ENCODE assay signal across 21 cellular contexts in the genomic region with DNA sequence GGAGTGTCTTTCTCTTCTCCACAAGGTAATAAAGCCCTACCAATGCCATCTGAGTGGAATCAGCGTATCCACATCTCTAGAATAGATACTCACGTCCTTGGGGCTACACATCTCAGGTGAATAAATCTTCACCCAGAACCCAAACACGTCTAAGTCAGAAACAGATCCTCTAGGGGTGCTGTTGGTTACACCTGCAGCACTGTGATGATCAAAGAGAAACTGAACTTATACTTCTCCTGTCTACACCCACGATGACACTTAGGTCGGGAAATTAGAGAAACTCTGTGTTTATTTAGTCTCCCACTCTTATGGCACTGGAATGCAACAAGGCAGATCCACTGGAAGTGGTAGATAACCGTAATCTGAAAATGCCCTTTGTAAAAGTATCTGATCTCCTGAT. TPM values are rescaled to one million over a fixed set of nuclear protein-coding genes. Genes with fewer than 3 reads are reported as not detected.
DNase-seq lines count a peak whose midpoint lies in the region; ATAC-seq and TF ChIP-seq lines count a peak whose summit lies in the region.
"Had no signal": no experiment of that assay in that cellular context is flagged by ENCODE, and none has a peak within 500 bp of the region (broad histone marks: within the 10 kb centered on the region; RNA-seq: fewer than 3 reads in every experiment).

No MANE protein-coding gene starts in this region.

- H4K20me1 ChIP-seq in DOHH2 (ENCODE audit: control insufficient read depth, insufficient read depth, low read depth, low read length), result no peaks in the 10 kb centered on the region

- no peak overlapping the region for H3K4me3 Mint-ChIP-seq in activated CD4-positive, alpha-beta T cell treated with anti-CD3 and anti-CD28 coated beads, Interleukin-2, amount 10 ng/mL, durations not matched to agents 7 days and 5 days
- H3K4me3 Mint-ChIP-seq: activated B cell treated with CpG ODN at 0.5 μM for 24 hours; activated naive CD8-positive, alpha-beta T cell treated with anti-CD3 and anti-CD28 coated beads, Interleukin-2, amount 10 ng/mL, durations not matched to agents 7 days and 5 days; B cell; naive thymus-derived CD8-positive, alpha-beta T cell had no signal

- no peak overlapping the region for H3K27ac Mint-ChIP-seq in activated CD4-positive, alpha-beta T cell treated with anti-CD3 and anti-CD28 coated beads, Interleukin-2, amount 10 ng/mL, durations not matched to agents 7 days and 5 days
- H3K27ac Mint-ChIP-seq: activated B cell treated with CpG ODN at 0.5 μM for 24 hours; activated naive CD8-positive, alpha-beta T cell treated with anti-CD3 and anti-CD28 coated beads, Interleukin-2, amount 10 ng/mL, durations not matched to agents 7 days and 5 days; B cell; naive thymus-derived CD8-positive, alpha-beta T cell had no signal

- peak; percentile 14 for TF ChIP-seq CTCF in DOHH2 (IDR thresholded peaks at IDR 0.05; ENCODE audit: low read depth, low read length, poor library complexity, severe bottlenecking)

- H3K9me3 ChIP-seq in DOHH2 (ENCODE audit: control insufficient read depth, insufficient read depth, low read length), result no peaks in the 10 kb centered on the region
- H3K9me3 ChIP-seq: right atrium auricular region, SJCRH30 had no signal

- ATAC-seq in GM19351 (IDR thresholded peaks at IDR 0.05; ENCODE audit: unreplicated experiment) (peak; percentile 65), HG02938 (IDR thresholded peaks at IDR 0.05; ENCODE audit: unreplicated experiment) (no peak), GM21360 (IDR thresholded peaks at IDR 0.05; ENCODE audit: unreplicated experiment) (no peak)
- ATAC-seq: left ventricle myocardium superior; naive thymus-derived CD8-positive, alpha-beta T cell had no signal

- H3K27me3 ChIP-seq in DOHH2 (ENCODE audit: control insufficient read depth, low read length), result no peaks in the 10 kb centered on the region; the same call in 1 of the 2 replicates
- H3K27me3 ChIP-seq: right atrium auricular region, SJCRH30 had no signal

- H3F3A ChIP-seq in DOHH2 (ENCODE audit: control insufficient read depth, insufficient read depth), result no peaks in the 10 kb centered on the region

- no peaks in the 10 kb centered on the region for H3K9me3 Mint-ChIP-seq in activated CD4-positive, alpha-beta T cell treated with anti-CD3 and anti-CD28 coated beads, Interleukin-2, amount 10 ng/mL, durations not matched to agents 7 days and 5 days
- H3K9me3 Mint-ChIP-seq: activated B cell treated with CpG ODN at 0.5 μM for 24 hours; activated naive CD8-positive, alpha-beta T cell treated with anti-CD3 and anti-CD28 coated beads, Interleukin-2, amount 10 ng/mL, durations not matched to agents 7 days and 5 days; naive thymus-derived CD8-positive, alpha-beta T cell had no signal

- H3K4me1 ChIP-seq in DOHH2 (ENCODE audit: control insufficient read depth, low read length), result no peaks in the 10 kb centered on the region
- H3K4me1 ChIP-seq: right atrium auricular region, SJCRH30 had no signal

- no peaks in the 10 kb centered on the region for H3K9me2 ChIP-seq in DOHH2 (replicated peaks; ENCODE audit: control insufficient read depth, low read length)

- DNase-seq in OCI-M1 (lab: John Stamatoyannopoulos, UW) (peak; percentile 5), iPS-NIHi11 (ENCODE audit: low spot score) (peak; percentile 19), hypothalamus (lab: John Stamatoyannopoulos, UW) (no peak)
- DNase-seq in activated CD4-positive, alpha-beta T cell treated with anti-CD3 and anti-CD28 coated beads, Interleukin-2, amount 10 ng/mL, durations not matched to agents 7 days and 5 days, result no peak
- DNase-seq: activated B cell treated with CpG ODN at 0.5 μM for 24 hours; activated naive CD8-positive, alpha-beta T cell treated with anti-CD3 and anti-CD28 coated beads, Interleukin-2, amount 10 ng/mL, durations not matched to agents 7 days and 5 days; activated T-cell treated with anti-CD3 and anti-CD28 coated beads for 4 hours; DMS79; glutamatergic neuron; left ventricle myocardium superior; naive thymus-derived CD8-positive, alpha-beta T cell; NCI-H1092; NCI-H524; SJCRH30; stimulated activated CD4-positive, alpha-beta T cell treated with anti-CD3 and anti-CD28 coated beads, Interleukin-4, amount 100 ng/mL, for 1 hour had no signal

- CTCF ChIA-PET in activated CD4-positive, alpha-beta T cell treated with anti-CD3 and anti-CD28 coated beads, Interleukin-2, amount 10 ng/mL, durations not matched to agents 7 days and 5 days (lab: Charles Lee), result no interaction called here

- H3K4me3 ChIP-seq in DOHH2 (ENCODE audit: low read length), result no peak overlapping the region
- H3K4me3 ChIP-seq: right atrium auricular region, SJCRH30 had no signal

- H3K27me3 Mint-ChIP-seq in activated CD4-positive, alpha-beta T cell treated with anti-CD3 and anti-CD28 coated beads, Interleukin-2, amount 10 ng/mL, durations not matched to agents 7 days and 5 days, result peaks cover 30% of the 10 kb centered on the region

- no peaks in the 10 kb centered on the region for H3K4me1 Mint-ChIP-seq in activated CD4-positive, alpha-beta T cell treated with anti-CD3 and anti-CD28 coated beads, Interleukin-2, amount 10 ng/mL, durations not matched to agents 7 days and 5 days
- H3K4me1 Mint-ChIP-seq: activated naive CD8-positive, alpha-beta T cell treated with anti-CD3 and anti-CD28 coated beads, Interleukin-2, amount 10 ng/mL, durations not matched to agents 7 days and 5 days; naive thymus-derived CD8-positive, alpha-beta T cell had no signal

- H3K27ac ChIP-seq in DOHH2 (ENCODE audit: low read depth, low read length), result no peak overlapping the region
- H3K27ac ChIP-seq: right atrium auricular region, SJCRH30 had no signal

- POLR2A ChIA-PET in activated CD4-positive, alpha-beta T cell treated with anti-CD3 and anti-CD28 coated beads, Interleukin-2, amount 10 ng/mL, durations not matched to agents 7 days and 5 days (lab: Charles Lee), result no interaction called here

- H3K4me2 ChIP-seq in DOHH2 (ENCODE audit: low read length), result no peak overlapping the region

- H3K36me3 Mint-ChIP-seq in activated CD4-positive, alpha-beta T cell treated with anti-CD3 and anti-CD28 coated beads, Interleukin-2, amount 10 ng/mL, durations not matched to agents 7 days and 5 days (ENCODE audit: low read depth), result no peaks in the 10 kb centered on the region
- H3K36me3 Mint-ChIP-seq: activated naive CD8-positive, alpha-beta T cell treated with anti-CD3 and anti-CD28 coated beads, Interleukin-2, amount 10 ng/mL, durations not matched to agents 7 days and 5 days; naive thymus-derived CD8-positive, alpha-beta T cell had no signal

- no peaks in the 10 kb centered on the region for H3K79me2 ChIP-seq in DOHH2 (ENCODE audit: control insufficient read depth, low read length)

- no peaks in the 10 kb centered on the region for H3K36me3 ChIP-seq in DOHH2 (ENCODE audit: control insufficient read depth, low read length)
- H3K36me3 ChIP-seq: right atrium auricular region, SJCRH30 had no signal

RNA-seq across cellular contexts. Expression of gene WIF1, which starts 46.2 kb away (rescaled TPM):
- total RNA-seq in activated CD4-positive, alpha-beta T cell treated with anti-CD3 and anti-CD28 coated beads, Interleukin-2, amount 10 ng/mL, durations not matched to agents 7 days and 5 days, result not detected
- total RNA-seq: activated B cell treated with CpG ODN at 0.5 μM for 24 hours; activated naive CD8-positive, alpha-beta T cell treated with anti-CD3 and anti-CD28 coated beads, Interleukin-2, amount 10 ng/mL, durations not matched to agents 7 days and 5 days; B cell; left ventricle myocardium superior; naive thymus-derived CD8-positive, alpha-beta T cell; SJCRH30 had no signal

Comparison
In these comparisons a context has a peak if more than half of its experiments do, and no peak if none do; other contexts are left out.
1. DNase-seq: peak in OCI-M1 (single experiment) and iPS-NIHi11 (single experiment); none in activated CD4-positive, alpha-beta T cell treated with anti-CD3 and anti-CD28 coated beads, Interleukin-2, amount 10 ng/mL, durations not matched to agents 7 days and 5 days (single experiment) and hypothalamus (0 of 51).